ENCODE assay signal across 8 cellular contexts in the genomic region with DNA sequence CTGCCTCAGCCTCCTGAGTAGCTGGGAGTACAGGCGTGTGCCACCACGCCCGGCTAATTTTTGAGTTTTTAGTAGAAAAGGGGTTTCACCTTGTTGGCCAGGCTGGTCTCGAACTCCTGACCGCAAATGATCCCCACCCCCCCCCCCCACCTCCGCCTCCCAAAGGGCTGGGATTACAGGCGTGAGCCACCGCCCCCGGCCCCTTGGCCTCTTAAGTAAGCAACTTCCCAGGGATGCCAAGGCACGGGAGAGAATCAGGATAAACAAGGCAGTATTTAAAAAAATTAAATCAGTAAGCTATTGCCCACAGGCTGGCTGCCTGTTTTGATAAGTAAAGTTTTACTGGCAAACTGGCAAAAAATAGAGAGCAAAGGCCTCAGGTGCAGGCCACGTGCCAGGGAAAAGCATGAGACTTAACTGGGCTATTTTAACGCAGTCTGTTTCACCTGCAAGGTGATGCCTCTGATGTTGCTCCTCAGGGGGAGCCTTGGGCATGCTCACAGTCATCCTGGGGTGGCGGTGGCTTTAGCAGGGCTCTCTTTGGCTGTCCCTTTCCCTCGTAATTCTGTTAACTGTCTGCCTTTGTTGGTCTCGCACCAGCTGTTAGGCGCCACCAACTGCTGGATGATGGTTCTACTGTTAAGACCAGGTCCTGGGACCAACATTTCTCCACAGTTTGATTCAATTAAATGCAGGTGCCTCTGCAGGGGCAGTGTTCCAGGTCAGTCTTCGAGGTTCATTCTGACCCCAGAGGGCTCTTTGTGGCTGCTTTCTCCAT. TPM values are rescaled to one million over a fixed set of nuclear protein-coding genes. Genes with fewer than 3 reads are reported as not detected.
DNase-seq lines count a peak whose midpoint lies in the region; ATAC-seq, FAIRE-seq and TF ChIP-seq lines count a peak whose summit lies in the region.

No MANE protein-coding gene starts in this region.

- H3K79me1 ChIP-seq in mesendoderm (ENCODE audit: low read length): no peaks in the 10 kb centered on the region

- no peak overlapping the region for H4K8ac ChIP-seq in mesendoderm (ENCODE audit: low read depth, low read length)

- H4K5ac ChIP-seq in mesendoderm (ENCODE audit: low read length): no peak overlapping the region

- no CpG with 5 or more reads among the region's 17 CpGs for WGBS in mesendoderm (ENCODE audit: extremely low coverage, insufficient coverage, low lambda C conversion rate)

- no peak overlapping the region for H3K23ac ChIP-seq in mesendoderm (ENCODE audit: low read length)

- no peak overlapping the region for H3K56ac ChIP-seq in mesendoderm (ENCODE audit: low read length)

- TF ChIP-seq CTCF in coronary artery (IDR thresholded peaks at IDR 0.05): peak; percentile 2
- no peak for TF ChIP-seq CTCF in vagina (IDR thresholded peaks at IDR 0.05)

- H3K4me2 ChIP-seq in mesendoderm (ENCODE audit: low read length): no peak overlapping the region

- H3K27ac ChIP-seq in coronary artery: no peak overlapping the region
- H3K27ac ChIP-seq in mesendoderm (ENCODE audit: low read depth, low read length): no peak overlapping the region
- H3K27ac ChIP-seq in vagina: peak overlapping the region; percentile 87

- H2BK120ac ChIP-seq in mesendoderm (ENCODE audit: low read depth, low read length): no peak overlapping the region

- no peaks in the 10 kb centered on the region for H3K9me3 ChIP-seq in vagina

- peak; percentile 5 to 9 for DNase-seq in AML-193 (lab: John Stamatoyannopoulos, UW)
- peak; percentile 17 for DNase-seq in HCEC 1CT
- DNase-seq in RCC 7860 (ENCODE audit: low spot score): peak; percentile 31
- no peak for DNase-seq in coronary artery (ENCODE audit: low spot score)
- DNase-seq in mesendoderm: peak; percentile 93
- no peak for DNase-seq in vagina (ENCODE audit: extremely low spot score in 2 of 2)
- DNase-seq in D341Med (ENCODE audit: low spot score): no peak

- no peaks in the 10 kb centered on the region for H3K36me3 ChIP-seq in mesendoderm (ENCODE audit: control insufficient read depth, insufficient read depth, low read length)
- no peaks in the 10 kb centered on the region for H3K36me3 ChIP-seq in vagina

- intact Hi-C loops in vagina (cut with DNase I): no loop called here

- H2BK5ac ChIP-seq in mesendoderm (ENCODE audit: low read length): no peak overlapping the region

- no peaks in the 10 kb centered on the region for H3K79me2 ChIP-seq in mesendoderm (ENCODE audit: control insufficient read depth, insufficient read depth, low read length)

- H3K4me3 ChIP-seq in coronary artery: peak overlapping the region; percentile 79
- no peak overlapping the region for H3K4me3 ChIP-seq in mesendoderm (ENCODE audit: low read length)
- peak overlapping the region; percentile 61 to 67 for H3K4me3 ChIP-seq in vagina

- ATAC-seq in HG03135 (IDR thresholded peaks at IDR 0.05; ENCODE audit: unreplicated experiment): no peak

- H3K4ac ChIP-seq in mesendoderm (ENCODE audit: low read depth, low read length): no peak overlapping the region

- H2AK5ac ChIP-seq in mesendoderm (ENCODE audit: low read length): no peak overlapping the region

- H3K27me3 ChIP-seq in mesendoderm (ENCODE audit: insufficient read depth, low read length, poor library complexity): no peaks in the 10 kb centered on the region
- H3K27me3 ChIP-seq in vagina: no peaks in the 10 kb centered on the region

- no peaks in the 10 kb centered on the region for H3K4me1 ChIP-seq in mesendoderm (ENCODE audit: control insufficient read depth, low read depth, low read length)
- peaks cover 12% of the 10 kb centered on the region for H3K4me1 ChIP-seq in vagina

- FAIRE-seq in RCC 7860 (lab: Jason Lieb, UNC): no peak

- no peak overlapping the region for H2BK15ac ChIP-seq in mesendoderm (replicated peaks; ENCODE audit: low read depth)

- no peak overlapping the region for H3K18ac ChIP-seq in mesendoderm (ENCODE audit: low read length)

- H3K9ac ChIP-seq in mesendoderm (ENCODE audit: low read length): no peak overlapping the region

- no peak for TF ChIP-seq POLR2A in vagina (IDR thresholded peaks at IDR 0.05)

RNA-seq across cellular contexts. Expression of gene RNF130, which starts 19.4 kb away (rescaled TPM):
- polyA plus RNA-seq in mesendoderm (2013, experiment 1 of 2): 41.0 TPM
- 42.5 TPM for polyA plus RNA-seq in mesendoderm (2013, experiment 2 of 2)
- total RNA-seq in vagina: 103 TPM

Comparison
In these comparisons a context has a peak if more than half of its experiments do, and no peak if none do; other contexts are left out.
1. DNase-seq: peak in AML-193 (2 of 2), HCEC 1CT (single experiment), RCC 7860 (single experiment) and mesendoderm (single experiment); none in coronary artery (single experiment), vagina (0 of 2) and D341Med (single experiment).